25 cellular contexts compared by ENCODE assay signal in genomic region chr18:435940-436339, GRCh38.
DNase-seq lines count a peak whose midpoint lies in the region; ATAC-seq and TF ChIP-seq lines count a peak whose summit lies in the region.
"Had no signal": no experiment of that assay in that cellular context is flagged by ENCODE, and none has a peak within 500 bp of the region (broad histone marks: within the 10 kb centered on the region; RNA-seq: fewer than 3 reads in every experiment).

No MANE protein-coding gene starts in this region.

- no peak overlapping the region for H3K27ac Mint-ChIP-seq in type B pancreatic cell
- H3K27ac Mint-ChIP-seq in naive thymus-derived CD4-positive, alpha-beta T cell: no peak overlapping the region
- H3K27ac Mint-ChIP-seq: activated T-helper 1 cell treated with anti-CD3 and anti-CD28 coated beads, Interleukin-12 subunit alpha, Interleukin-12 subunit beta, Interleukin-2, Interleukin-4 antibody, amounts not matched to agents 30 ng/mL and 10 ng/mL and 1 ng/mL, durations not matched to agents 14 hours and 24 hours and 36 hours; GM23338; naive thymus-derived CD8-positive, alpha-beta T cell had no signal

- no peak for TF ChIP-seq CTCF in SK-N-SH (IDR thresholded peaks at IDR 0.05)
- no peak for TF ChIP-seq CTCF in esophagus muscularis mucosa (IDR thresholded peaks at IDR 0.05)
- TF ChIP-seq CTCF in type B pancreatic cell (conservative IDR thresholded peaks at IDR 0.05): no peak

- no peak for DNase-seq in SK-N-SH
- DNase-seq in esophagus muscularis mucosa (ENCODE audit: extremely low spot score): peak; percentile 24
- DNase-seq in medulla oblongata (ENCODE audit: extremely low spot score): peak; percentile 93
- DNase-seq in type B pancreatic cell (ENCODE audit: extremely low spot score, unreplicated experiment): no peak
- DNase-seq in naive thymus-derived CD4-positive, alpha-beta T cell: no peak
- DNase-seq in cardiac septum (ENCODE audit: low spot score): no peak
- DNase-seq: cerebellar nuclear complex; DMS153; gastrocnemius medialis; lower lobe of right lung; naive thymus-derived CD8-positive, alpha-beta T cell; NCI-H146; NCI-H2171 treated with DMSO at 0.1 percent for 48 hours; NCI-H748 treated with DMSO at 0.1 percent for 48 hours; PC-3; small intestine; stimulated activated CD4-positive, alpha-beta T cell treated with anti-CD3 and anti-CD28 coated beads, Interleukin-4, amount 100 ng/mL, for 24 hours; T-helper 9 cell had no signal

- H3K9me3 ChIP-seq in SK-N-SH: no peaks in the 10 kb centered on the region
- H3K9me3 ChIP-seq in esophagus muscularis mucosa: no peaks in the 10 kb centered on the region
- H3K9me3 ChIP-seq in naive thymus-derived CD4-positive, alpha-beta T cell (ENCODE audit: control insufficient read depth in 2 of 3, low read length in 3 of 3): no peaks in the 10 kb centered on the region
- H3K9me3 ChIP-seq: gastrocnemius medialis, lower lobe of right lung, SJSA1 had no signal

- TF ChIP-seq EP300 in SK-N-SH (IDR thresholded peaks at IDR 0.05; ENCODE audit: borderline replicate concordance in 1 of 2, low read depth in 1 of 2, low read length in 1 of 2) (no peak), esophagus muscularis mucosa (IDR thresholded peaks at IDR 0.05) (no peak)

- peaks cover 11% of the 10 kb centered on the region for H3K36me3 Mint-ChIP-seq in type B pancreatic cell
- no peaks in the 10 kb centered on the region for H3K36me3 Mint-ChIP-seq in naive thymus-derived CD4-positive, alpha-beta T cell
- H3K36me3 Mint-ChIP-seq: naive thymus-derived CD8-positive, alpha-beta T cell had no signal

- H3K36me3 ChIP-seq in SK-N-SH (replicated peaks in 1 of 2; ENCODE audit: control insufficient read depth in 1 of 2, insufficient read depth in 2 of 2, low read length in 1 of 2): no peaks in the 10 kb centered on the region
- no peaks in the 10 kb centered on the region for H3K36me3 ChIP-seq in esophagus muscularis mucosa
- H3K36me3 ChIP-seq in naive thymus-derived CD4-positive, alpha-beta T cell (ENCODE audit: control insufficient read depth in 2 of 3, insufficient read depth in 3 of 3, low read length in 3 of 3): no peaks in the 10 kb centered on the region
- H3K36me3 ChIP-seq: gastrocnemius medialis, lower lobe of right lung, SJSA1 had no signal

- intact Hi-C loops in esophagus muscularis mucosa (cut with DNase I): no loop called here
- intact Hi-C loops in naive thymus-derived CD4-positive, alpha-beta T cell (cut with micrococcal nuclease): no loop called here
- intact Hi-C loops in cardiac septum (cut with DNase I): no loop called here

- H3K4me1 Mint-ChIP-seq in type B pancreatic cell (ENCODE audit: unreplicated experiment): peaks cover 17% of the 10 kb centered on the region
- peaks cover 0 to 2% (median 0%) of the 10 kb centered on the region in 7 donors for H3K4me1 Mint-ChIP-seq in naive thymus-derived CD4-positive, alpha-beta T cell
- H3K4me1 Mint-ChIP-seq: GM23338; naive thymus-derived CD8-positive, alpha-beta T cell had no signal

- 94% methylated on average over 4 of the region's 4 CpGs for WGBS in SK-N-SH (ENCODE audit: low lambda C conversion rate)
- 88% methylated on average over 4 of the region's 4 CpGs for WGBS in esophagus muscularis mucosa

- H3K27ac ChIP-seq in SK-N-SH (ENCODE audit: low read depth in 2 of 2, low read length in 1 of 2) (no peak overlapping the region), esophagus muscularis mucosa (replicated peaks in 1 of 4) (no peak overlapping the region)
- no peak overlapping the region for H3K27ac ChIP-seq in naive thymus-derived CD4-positive, alpha-beta T cell (ENCODE audit: low read depth, low read length)
- H3K27ac ChIP-seq: C4-2B, gastrocnemius medialis, lower lobe of right lung, SJSA1 had no signal

- H3F3A ChIP-seq in SK-N-SH (replicated peaks; ENCODE audit: insufficient read depth): peaks cover 9% of the 10 kb centered on the region

- H4K20me1 ChIP-seq in SK-N-SH (ENCODE audit: insufficient read depth): no peaks in the 10 kb centered on the region

- no peak overlapping the region for H3K4me2 ChIP-seq in SK-N-SH
- H3K4me2 ChIP-seq: GM23338 had no signal

- no peak overlapping the region for H3K4me3 Mint-ChIP-seq in type B pancreatic cell
- no peak overlapping the region for H3K4me3 Mint-ChIP-seq in naive thymus-derived CD4-positive, alpha-beta T cell
- H3K4me3 Mint-ChIP-seq: activated T-helper 1 cell treated with anti-CD3 and anti-CD28 coated beads, Interleukin-12 subunit alpha, Interleukin-12 subunit beta, Interleukin-2, Interleukin-4 antibody, amounts not matched to agents 30 ng/mL and 10 ng/mL and 1 ng/mL, durations not matched to agents 14 hours and 24 hours and 36 hours; GM23338; naive thymus-derived CD8-positive, alpha-beta T cell had no signal

- POLR2A ChIA-PET in SK-N-SH (lab: Yijun Ruan, JAX): no interaction called here
- POLR2A ChIA-PET in naive thymus-derived CD4-positive, alpha-beta T cell (lab: Charles Lee): no interaction called here

- no peak for TF ChIP-seq POLR2A in esophagus muscularis mucosa (IDR thresholded peaks at IDR 0.05; ENCODE audit: low read depth)

- H3K9me3 Mint-ChIP-seq in type B pancreatic cell: no peaks in the 10 kb centered on the region
- H3K9me3 Mint-ChIP-seq in naive thymus-derived CD4-positive, alpha-beta T cell: no peaks in the 10 kb centered on the region
- H3K9me3 Mint-ChIP-seq: activated T-helper 1 cell treated with anti-CD3 and anti-CD28 coated beads, Interleukin-12 subunit alpha, Interleukin-12 subunit beta, Interleukin-2, Interleukin-4 antibody, amounts not matched to agents 30 ng/mL and 10 ng/mL and 1 ng/mL, durations not matched to agents 14 hours and 24 hours and 36 hours; GM23338; naive thymus-derived CD8-positive, alpha-beta T cell had no signal

- no peak overlapping the region for H3K9ac ChIP-seq in SK-N-SH

- H3K79me2 ChIP-seq in SK-N-SH (ENCODE audit: insufficient read depth): no peaks in the 10 kb centered on the region

- H3K4me3 ChIP-seq in SK-N-SH (ENCODE audit: low read depth in 2 of 2, low read length in 1 of 2): no peak overlapping the region
- H3K4me3 ChIP-seq in esophagus muscularis mucosa: no peak overlapping the region
- no peak overlapping the region for H3K4me3 ChIP-seq in naive thymus-derived CD4-positive, alpha-beta T cell (ENCODE audit: low read length)
- H3K4me3 ChIP-seq: gastrocnemius medialis, GM23338, lower lobe of right lung, SJSA1 had no signal

- H2AFZ ChIP-seq in SK-N-SH (ENCODE audit: low read depth): no peak overlapping the region
- H2AFZ ChIP-seq: GM23338 had no signal

- no peak for TF ChIP-seq RAD21 in SK-N-SH (IDR thresholded peaks at IDR 0.05; ENCODE audit: low read length)

- H3K27me3 ChIP-seq in SK-N-SH (ENCODE audit: insufficient read depth): no peaks in the 10 kb centered on the region
- no peaks in the 10 kb centered on the region for H3K27me3 ChIP-seq in esophagus muscularis mucosa
- no peaks in the 10 kb centered on the region for H3K27me3 ChIP-seq in naive thymus-derived CD4-positive, alpha-beta T cell (ENCODE audit: control insufficient read depth in 2 of 2, insufficient read depth in 2 of 2, low read length in 2 of 2)
- H3K27me3 ChIP-seq: gastrocnemius medialis, SJSA1 had no signal

- no peaks in the 10 kb centered on the region for H3K9me2 ChIP-seq in SK-N-SH

- peaks cover 0 to 9% of the 10 kb centered on the region in 2 experiments; a peak in 2 of 4 replicates for H3K4me1 ChIP-seq in SK-N-SH (ENCODE audit: control insufficient read depth in 1 of 2, insufficient read depth in 2 of 2, low read depth in 1 of 2, low read length in 1 of 2)
- peaks cover 4 to 26% (median 24%) of the 10 kb centered on the region in 4 donors for H3K4me1 ChIP-seq in esophagus muscularis mucosa
- H3K4me1 ChIP-seq in naive thymus-derived CD4-positive, alpha-beta T cell (ENCODE audit: control insufficient read depth in 2 of 2, insufficient read depth in 2 of 2, low read length in 2 of 2): no peaks in the 10 kb centered on the region
- H3K4me1 ChIP-seq: gastrocnemius medialis had no signal

- H3K27me3 Mint-ChIP-seq in type B pancreatic cell: peaks cover 3% of the 10 kb centered on the region
- peaks cover 0 to 11% (median 8%) of the 10 kb centered on the region in 5 donors for H3K27me3 Mint-ChIP-seq in naive thymus-derived CD4-positive, alpha-beta T cell

- ATAC-seq in SK-N-SH treated with all-trans-retinoic acid at 6 μM for 48 hours: no peak
- no peak for ATAC-seq in GM21786 (IDR thresholded peaks at IDR 0.05; ENCODE audit: unreplicated experiment)
- ATAC-seq in naive thymus-derived CD4-positive, alpha-beta T cell: no peak
- ATAC-seq: activated CD4-positive, CD25-positive, alpha-beta regulatory T cell treated with anti-CD3 and anti-CD28 coated beads, Interleukin-2, amount 50 U/mL, for 24 hours; gastrocnemius medialis; GM23338; lower lobe of right lung; naive thymus-derived CD8-positive, alpha-beta T cell; PC-3 had no signal

- CTCF ChIA-PET in SK-N-SH (lab: Yijun Ruan, JAX): interaction anchor here (0.8 kb wide), 1 partner anchor 355 kb away, joined by 3 read pairs; no protein-coding TSS in a partner anchor
- CTCF ChIA-PET in naive thymus-derived CD4-positive, alpha-beta T cell (lab: Charles Lee): no interaction called here

TF ChIP-seq in SK-N-SH, 30 proteins besides CTCF, POLR2A, EP300 and RAD21:
- TF ChIP-seq NRF1 (IDR thresholded peaks at IDR 0.05; ENCODE audit: low read depth, low read length) (no peak), JUND (IDR thresholded peaks at IDR 0.05) (0 out of 2 replicates have a peak, but pooled peaks have one; percentile 19), PBX3 (IDR thresholded peaks at IDR 0.05) (no peak)

TF ChIP-seq in SK-N-SH treated with all-trans-retinoic acid at 6 μM for 48 hours, 23 proteins besides CTCF, POLR2A, EP300 and RAD21 (continues in another document):
- TF ChIP-seq BACH2 (CRISPR knock-in tag; IDR thresholded peaks at IDR 0.05; ENCODE audit: borderline replicate concordance) (no peak), ZFP30 (CRISPR knock-in tag; IDR thresholded peaks at IDR 0.05) (no peak), ARNTL (CRISPR knock-in tag; IDR thresholded peaks at IDR 0.05; ENCODE audit: borderline replicate concordance, low read depth) (no peak), SNAI2 (CRISPR knock-in tag; IDR thresholded peaks at IDR 0.05) (no peak), TCF4 (CRISPR knock-in tag; IDR thresholded peaks at IDR 0.05; ENCODE audit: borderline replicate concordance) (no peak), ZFP3 (CRISPR knock-in tag; IDR thresholded peaks at IDR 0.05) (no peak), ZNF565 (CRISPR knock-in tag; conservative IDR thresholded peaks at IDR 0.05; ENCODE audit: low read depth) (no peak), ISL1 (CRISPR knock-in tag; IDR thresholded peaks at IDR 0.05) (no peak), OSR1 (CRISPR knock-in tag; IDR thresholded peaks at IDR 0.05) (no peak)

Comparison
In these comparisons a context has a peak if more than half of its experiments do, and no peak if none do; other contexts are left out.
1. DNase-seq: peak in esophagus muscularis mucosa (single experiment) and medulla oblongata (single experiment); none in SK-N-SH (single experiment), type B pancreatic cell (single experiment), naive thymus-derived CD4-positive, alpha-beta T cell (0 of 9) and cardiac septum (single experiment).